8 cellular contexts compared by ENCODE assay signal in the genomic region with DNA sequence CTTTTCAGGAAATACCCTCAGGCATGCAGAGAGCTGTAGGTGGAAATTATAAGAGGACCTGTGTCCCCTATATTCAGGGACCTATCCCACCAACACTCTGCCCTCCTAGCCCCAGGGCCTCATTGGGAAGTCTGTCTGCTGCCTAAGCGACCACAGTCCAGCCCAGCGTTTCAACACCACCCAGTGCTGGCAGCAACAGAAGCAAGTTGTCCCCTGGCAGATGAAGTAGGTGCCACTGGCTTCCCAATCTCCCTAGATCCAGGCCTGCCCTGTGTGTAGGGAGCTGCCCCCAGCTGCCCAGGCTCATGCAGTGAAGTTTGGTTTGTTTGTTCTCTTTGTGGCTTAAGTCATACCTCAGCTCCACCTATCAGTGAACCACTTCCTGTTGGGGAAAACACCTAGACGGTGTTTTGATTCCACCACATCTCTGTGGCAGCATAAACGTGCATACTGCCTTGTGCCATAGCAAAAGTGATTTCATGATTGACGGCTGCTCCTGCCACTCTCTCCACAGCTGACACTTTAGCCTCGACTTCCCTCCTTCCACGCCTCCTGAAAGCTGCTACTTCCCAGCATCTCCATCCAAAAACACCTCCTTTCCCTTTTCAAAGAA. TPM values are rescaled to one million over a fixed set of nuclear protein-coding genes. Genes with fewer than 3 reads are reported as not detected.
A peak's percentile ranks its signal among the peaks of the same experiment; 100 is the strongest.
DNase-seq lines count a peak whose midpoint lies in the region; ATAC-seq and TF ChIP-seq lines count a peak whose summit lies in the region.

No MANE protein-coding gene starts in this region.

- H3K9ac ChIP-seq in DND-41 (ENCODE audit: low read depth, low read length): no peak overlapping the region

- H3K79me2 ChIP-seq in DND-41 (ENCODE audit: insufficient read depth, low read length): no peaks in the 10 kb centered on the region

- peak overlapping the region; percentile 93 for H3K27ac Mint-ChIP-seq in activated CD4-positive, alpha-beta T cell treated with anti-CD3 and anti-CD28 coated beads, Interleukin-2, amount 10 ng/mL, durations not matched to agents 7 days and 5 days

- H3K36me3 Mint-ChIP-seq in activated CD4-positive, alpha-beta T cell treated with anti-CD3 and anti-CD28 coated beads, Interleukin-2, amount 10 ng/mL, durations not matched to agents 7 days and 5 days (ENCODE audit: low read depth): peaks cover 6% of the 10 kb centered on the region

- ATAC-seq in DND-41 (ENCODE audit: insufficient read depth, low read depth) (peak; percentile 98), GM21528 (IDR thresholded peaks at IDR 0.05; ENCODE audit: low FRiP score, unreplicated experiment) (peak; percentile 100)

- H3K4me2 ChIP-seq in DND-41 (ENCODE audit: insufficient read depth, low read length): no peak overlapping the region

- peak overlapping the region; percentile 58 for H3K4me3 Mint-ChIP-seq in activated CD4-positive, alpha-beta T cell treated with anti-CD3 and anti-CD28 coated beads, Interleukin-2, amount 10 ng/mL, durations not matched to agents 7 days and 5 days

- no peak for TF ChIP-seq CTCF in DND-41 (IDR thresholded peaks at IDR 0.05; ENCODE audit: borderline replicate concordance, extremely low read depth, low read length, poor library complexity, severe bottlenecking)

- H4K20me1 ChIP-seq in DND-41 (ENCODE audit: insufficient read depth, low read length): no peaks in the 10 kb centered on the region

- no peak overlapping the region for H2AFZ ChIP-seq in DND-41 (ENCODE audit: low read depth, low read length)

- DNase-seq in DND-41: peak; percentile 59
- DNase-seq in HT1080 (ENCODE audit: low read depth): peak; percentile 55
- peak; percentile 89 for DNase-seq in activated CD4-positive, alpha-beta T cell treated with anti-CD3 and anti-CD28 coated beads, Interleukin-2, amount 10 ng/mL, durations not matched to agents 7 days and 5 days
- DNase-seq in epithelial cell of prostate (ENCODE audit: low read depth, low spot score): peak; percentile 63
- DNase-seq in stimulated activated CD8-positive, alpha-beta memory T cell treated with anti-CD3 and anti-CD28 coated beads, Interleukin-4, amount 100 ng/mL, for 24 hours (ENCODE audit: low read depth): peak; percentile 38
- DNase-seq in NCI-H345 treated with DMSO at 0.1 percent for 48 hours (lab: John Stamatoyannopoulos, UW; ENCODE audit: unreplicated experiment): no peak
- DNase-seq in occipital lobe (lab: John Stamatoyannopoulos, UW): no peak

- no peaks in the 10 kb centered on the region for H3K9me3 Mint-ChIP-seq in activated CD4-positive, alpha-beta T cell treated with anti-CD3 and anti-CD28 coated beads, Interleukin-2, amount 10 ng/mL, durations not matched to agents 7 days and 5 days

- no peaks in the 10 kb centered on the region for H3K9me3 ChIP-seq in DND-41 (ENCODE audit: insufficient read depth, low read length, severe bottlenecking)

- CTCF ChIA-PET in activated CD4-positive, alpha-beta T cell treated with anti-CD3 and anti-CD28 coated beads, Interleukin-2, amount 10 ng/mL, durations not matched to agents 7 days and 5 days (lab: Charles Lee): interaction anchor here (0.7 to 2.1 kb wide), 7 partner anchors 9 to 119 kb away, joined by 3 to 7 read pairs (median 4); a partner anchor contains a TSS

- H3K27me3 Mint-ChIP-seq in activated CD4-positive, alpha-beta T cell treated with anti-CD3 and anti-CD28 coated beads, Interleukin-2, amount 10 ng/mL, durations not matched to agents 7 days and 5 days: peaks cover 7% of the 10 kb centered on the region

- H3K36me3 ChIP-seq in DND-41 (ENCODE audit: insufficient read depth, low read length): no peaks in the 10 kb centered on the region

- peaks cover 18% of the 10 kb centered on the region for H3K4me1 ChIP-seq in DND-41 (ENCODE audit: insufficient read depth, low read length)

- H3K27ac ChIP-seq in DND-41 (ENCODE audit: low read length) (no peak overlapping the region), epithelial cell of prostate (no peak overlapping the region)

- POLR2A ChIA-PET in activated CD4-positive, alpha-beta T cell treated with anti-CD3 and anti-CD28 coated beads, Interleukin-2, amount 10 ng/mL, durations not matched to agents 7 days and 5 days (lab: Charles Lee): interaction anchor here (0.9 to 1.5 kb wide), 2 partner anchors 12 to 120 kb away, joined by 3 to 5 read pairs; a partner anchor contains a TSS

- no peak overlapping the region for H3K4me3 ChIP-seq in DND-41 (ENCODE audit: low read depth in 1 of 2, low read length in 2 of 2)

- peaks cover 58% of the 10 kb centered on the region for H3K4me1 Mint-ChIP-seq in activated CD4-positive, alpha-beta T cell treated with anti-CD3 and anti-CD28 coated beads, Interleukin-2, amount 10 ng/mL, durations not matched to agents 7 days and 5 days

- no peaks in the 10 kb centered on the region for H3K27me3 ChIP-seq in DND-41 (ENCODE audit: insufficient read depth, low read length, poor library complexity)

RNA-seq across cellular contexts. Expression of a gene that starts 8.1 kb away (rescaled TPM):
- not detected in 2 replicates for total RNA-seq in HT1080 (2014; rRNA removed; shearing (Covaris generic))
- polyA plus RNA-seq in HT1080 (2015; cell fraction: cytosol; rRNA removed): not detected in 2 replicates
- not detected in 2 replicates for polyA plus RNA-seq in HT1080 (2015; cell fraction: nucleus; rRNA removed)
- total RNA-seq in activated CD4-positive, alpha-beta T cell treated with anti-CD3 and anti-CD28 coated beads, Interleukin-2, amount 10 ng/mL, durations not matched to agents 7 days and 5 days: not detected
- total RNA-seq in occipital lobe: 0.47 TPM

RNA-seq across cellular contexts. Expression of a gene that starts 14.9 kb away (rescaled TPM):
- total RNA-seq in HT1080 (2014; rRNA removed; shearing (Covaris generic)): 5.1 and 7.8 TPM in 2 replicates
- 4.6 and 4.9 TPM in 2 replicates for polyA plus RNA-seq in HT1080 (2015; cell fraction: cytosol; rRNA removed)
- 67.9 and 68.5 TPM in 2 replicates for polyA plus RNA-seq in HT1080 (2015; cell fraction: nucleus; rRNA removed)
- 100 to 1,000 TPM; 197 to 211 TPM for total RNA-seq in activated CD4-positive, alpha-beta T cell treated with anti-CD3 and anti-CD28 coated beads, Interleukin-2, amount 10 ng/mL, durations not matched to agents 7 days and 5 days
- total RNA-seq in occipital lobe: 1.1 TPM

RNA-seq across cellular contexts. Expression of a gene that starts 27.0 kb away (rescaled TPM):
- 64.1 and 65.9 TPM in 2 replicates for total RNA-seq in HT1080 (2014; rRNA removed; shearing (Covaris generic))
- 105 and 117 TPM in 2 replicates for polyA plus RNA-seq in HT1080 (2015; cell fraction: cytosol; rRNA removed)
- 152 and 167 TPM in 2 replicates for polyA plus RNA-seq in HT1080 (2015; cell fraction: nucleus; rRNA removed)
- 100 to 1,000 TPM in 1 of 2 experiments, 10 to 100 TPM in 1; 98.1 to 120 TPM for total RNA-seq in activated CD4-positive, alpha-beta T cell treated with anti-CD3 and anti-CD28 coated beads, Interleukin-2, amount 10 ng/mL, durations not matched to agents 7 days and 5 days
- total RNA-seq in occipital lobe: 16.2 TPM

RNA-seq across cellular contexts. Expression of a gene that starts 44.0 kb away (rescaled TPM):
- 1.3 TPM in 1 of 2 replicates, not detected in the other for total RNA-seq in HT1080 (2014; rRNA removed; shearing (Covaris generic))
- polyA plus RNA-seq in HT1080 (2015; cell fraction: cytosol; rRNA removed): 0.03 TPM in 1 of 2 replicates, not detected in the other
- not detected in 2 replicates for polyA plus RNA-seq in HT1080 (2015; cell fraction: nucleus; rRNA removed)
- total RNA-seq in activated CD4-positive, alpha-beta T cell treated with anti-CD3 and anti-CD28 coated beads, Interleukin-2, amount 10 ng/mL, durations not matched to agents 7 days and 5 days: not detected
- total RNA-seq in occipital lobe: 0.47 TPM

Comparison
In these comparisons a context has a peak if more than half of its experiments do, and no peak if none do; other contexts are left out.
1. DNase-seq: peak in DND-41 (single experiment), HT1080 (single experiment), activated CD4-positive, alpha-beta T cell treated with anti-CD3 and anti-CD28 coated beads, Interleukin-2, amount 10 ng/mL, durations not matched to agents 7 days and 5 days (single experiment), epithelial cell of prostate (single experiment) and stimulated activated CD8-positive, alpha-beta memory T cell treated with anti-CD3 and anti-CD28 coated beads, Interleukin-4, amount 100 ng/mL, for 24 hours (single experiment); none in NCI-H345 treated with DMSO at 0.1 percent for 48 hours (single experiment) and occipital lobe (single experiment).
2. RNA of a gene that starts 14.9 kb away (total RNA-seq): 197 to 211 TPM in activated CD4-positive, alpha-beta T cell treated with anti-CD3 and anti-CD28 coated beads, Interleukin-2, amount 10 ng/mL, durations not matched to agents 7 days and 5 days; 5.1 to 7.8 TPM in HT1080 and 1.1 TPM in occipital lobe (single experiment); every median in the first group is over 10 times any median in the second.